In genomic region chr5:142466195-142466951, GRCh38 we compare ENCODE assay signal across 1 cellular context.
TF ChIP-seq lines count a peak whose summit lies in the region.

No MANE protein-coding gene starts in this region.

TF ChIP-seq in SK-N-SH treated with all-trans-retinoic acid at 6 μM for 48 hours, 23 proteins besides CTCF, POLR2A, EP300 and RAD21:
- no peak for TF ChIP-seq TSHZ2 (CRISPR knock-in tag; IDR thresholded peaks at IDR 0.05)
- no peak for TF ChIP-seq ZNF70 (CRISPR knock-in tag; IDR thresholded peaks at IDR 0.05)
- TF ChIP-seq ARNTL (CRISPR knock-in tag; IDR thresholded peaks at IDR 0.05; ENCODE audit: borderline replicate concordance, low read depth), result no peak
- TF ChIP-seq BACH2 (CRISPR knock-in tag; IDR thresholded peaks at IDR 0.05; ENCODE audit: borderline replicate concordance), result no peak
- TF ChIP-seq ZNF8 (CRISPR knock-in tag; IDR thresholded peaks at IDR 0.05), result no peak
- TF ChIP-seq CREB5 (CRISPR knock-in tag; IDR thresholded peaks at IDR 0.05; ENCODE audit: low read depth), result no peak
- no peak for TF ChIP-seq GLIS3 (CRISPR knock-in tag; IDR thresholded peaks at IDR 0.05)
- TF ChIP-seq CSRNP3 (CRISPR knock-in tag; IDR thresholded peaks at IDR 0.05), result no peak
- TF ChIP-seq TOX (CRISPR knock-in tag; IDR thresholded peaks at IDR 0.05; ENCODE audit: borderline replicate concordance), result no peak
- TF ChIP-seq OSR1 (CRISPR knock-in tag; IDR thresholded peaks at IDR 0.05), result no peak
- TF ChIP-seq ZFP3 (CRISPR knock-in tag; IDR thresholded peaks at IDR 0.05), result no peak
TF ChIP-seq in SK-N-SH treated with all-trans-retinoic acid at 6 μM for 48 hours: peak in this region for 0.
